30 cellular contexts compared by ENCODE assay signal in the genomic region with DNA sequence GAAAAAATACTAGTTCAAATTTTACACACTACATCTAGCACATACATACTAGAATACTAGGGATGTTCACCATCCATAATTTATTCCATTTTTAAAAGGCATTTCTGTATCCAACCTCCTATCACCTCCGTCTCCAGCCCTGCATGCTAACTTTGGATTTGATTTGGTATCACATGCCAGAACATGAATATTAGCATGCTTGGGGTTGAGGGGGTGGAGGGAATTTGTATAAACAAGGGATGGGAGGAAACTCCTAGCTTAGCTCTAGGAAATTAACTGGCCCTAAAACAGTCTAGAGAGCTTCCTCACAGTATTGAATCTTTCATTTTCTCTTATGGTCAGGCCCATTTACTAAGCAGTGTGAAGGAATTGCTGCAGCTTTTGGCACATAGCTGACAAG.
"Had no signal": no experiment of that assay in that cellular context is flagged by ENCODE, and none has a peak within 500 bp of the region (broad histone marks: within the 10 kb centered on the region; RNA-seq: fewer than 3 reads in every experiment).

No MANE protein-coding gene starts in this region.

- ATAC-seq: activated naive CD4-positive, alpha-beta T cell treated with anti-CD3 and anti-CD28 coated beads, Interleukin-2, amount 50 U/mL, for 72 hours; activated T-cell treated with anti-CD3 and anti-CD28 coated beads, Interleukin-2, amount 50 U/mL, for 72 hours; effector memory CD8-positive, alpha-beta T cell; gastrocnemius medialis; heart left ventricle; WTC11 had no signal

- H3K4me1 ChIP-seq: ascending aorta, gastrocnemius medialis had no signal

- H3K27ac Mint-ChIP-seq: activated CD4-positive, alpha-beta memory T cell treated with anti-CD3 and anti-CD28 coated beads, Interleukin-2, amount 10 ng/mL, durations not matched to agents 7 days and 5 days; activated CD4-positive, alpha-beta T cell treated with anti-CD3 and anti-CD28 coated beads, Interleukin-2, amount 10 ng/mL, durations not matched to agents 7 days and 5 days; activated naive CD4-positive, alpha-beta T cell treated with anti-CD3 and anti-CD28 coated beads, Interleukin-2, amount 10 ng/mL, durations not matched to agents 7 days and 5 days; activated naive CD4-positive, alpha-beta T cell treated with anti-CD3 and anti-CD28 coated beads, Interleukin-2, amount 50 U/mL, for 72 hours; activated naive CD8-positive, alpha-beta T cell treated with anti-CD3 and anti-CD28 coated beads, Interleukin-2, amount 10 ng/mL, durations not matched to agents 7 days and 5 days; activated T-cell treated with anti-CD3 and anti-CD28 coated beads, Interleukin-2, amount 50 U/mL, for 24 hours; activated T-cell treated with anti-CD3 and anti-CD28 coated beads, Interleukin-2, amount 50 U/mL, for 72 hours; brain; effector memory CD8-positive, alpha-beta T cell; WTC11 had no signal

- H3K4me3 Mint-ChIP-seq: activated CD4-positive, alpha-beta memory T cell treated with anti-CD3 and anti-CD28 coated beads, Interleukin-2, amount 10 ng/mL, durations not matched to agents 7 days and 5 days; activated CD4-positive, alpha-beta T cell treated with anti-CD3 and anti-CD28 coated beads, Interleukin-2, amount 10 ng/mL, durations not matched to agents 7 days and 5 days; activated naive CD4-positive, alpha-beta T cell treated with anti-CD3 and anti-CD28 coated beads, Interleukin-2, amount 10 ng/mL, durations not matched to agents 7 days and 5 days; activated naive CD8-positive, alpha-beta T cell treated with anti-CD3 and anti-CD28 coated beads, Interleukin-2, amount 10 ng/mL, durations not matched to agents 7 days and 5 days; activated T-cell treated with anti-CD3 and anti-CD28 coated beads, Interleukin-2, amount 50 U/mL, for 24 hours; activated T-cell treated with anti-CD3 and anti-CD28 coated beads, Interleukin-2, amount 50 U/mL, for 72 hours; brain; effector memory CD8-positive, alpha-beta T cell; WTC11 had no signal

- H3K36me3 Mint-ChIP-seq: activated naive CD4-positive, alpha-beta T cell treated with anti-CD3 and anti-CD28 coated beads, Interleukin-2, amount 10 ng/mL, durations not matched to agents 7 days and 5 days; activated naive CD4-positive, alpha-beta T cell treated with anti-CD3 and anti-CD28 coated beads, Interleukin-2, amount 50 U/mL, for 72 hours; activated naive CD8-positive, alpha-beta T cell treated with anti-CD3 and anti-CD28 coated beads, Interleukin-2, amount 10 ng/mL, durations not matched to agents 7 days and 5 days; brain; WTC11 had no signal

- H3K27ac ChIP-seq: ascending aorta, epithelial cell of prostate, esophagus squamous epithelium, gastrocnemius medialis, heart left ventricle, VCaP had no signal

- H3K4me1 Mint-ChIP-seq: activated CD4-positive, alpha-beta memory T cell treated with anti-CD3 and anti-CD28 coated beads, Interleukin-2, amount 10 ng/mL, durations not matched to agents 7 days and 5 days; activated CD4-positive, alpha-beta T cell treated with anti-CD3 and anti-CD28 coated beads, Interleukin-2, amount 10 ng/mL, durations not matched to agents 7 days and 5 days; activated naive CD4-positive, alpha-beta T cell treated with anti-CD3 and anti-CD28 coated beads, Interleukin-2, amount 10 ng/mL, durations not matched to agents 7 days and 5 days; activated naive CD8-positive, alpha-beta T cell treated with anti-CD3 and anti-CD28 coated beads, Interleukin-2, amount 10 ng/mL, durations not matched to agents 7 days and 5 days; WTC11 had no signal

- H3K9me3 Mint-ChIP-seq: activated CD4-positive, alpha-beta memory T cell treated with anti-CD3 and anti-CD28 coated beads, Interleukin-2, amount 10 ng/mL, durations not matched to agents 7 days and 5 days; activated CD4-positive, alpha-beta T cell treated with anti-CD3 and anti-CD28 coated beads, Interleukin-2, amount 10 ng/mL, durations not matched to agents 7 days and 5 days; activated naive CD4-positive, alpha-beta T cell treated with anti-CD3 and anti-CD28 coated beads, Interleukin-2, amount 10 ng/mL, durations not matched to agents 7 days and 5 days; activated naive CD4-positive, alpha-beta T cell treated with anti-CD3 and anti-CD28 coated beads, Interleukin-2, amount 50 U/mL, for 72 hours; activated naive CD8-positive, alpha-beta T cell treated with anti-CD3 and anti-CD28 coated beads, Interleukin-2, amount 10 ng/mL, durations not matched to agents 7 days and 5 days; activated T-cell treated with anti-CD3 and anti-CD28 coated beads, Interleukin-2, amount 50 U/mL, for 24 hours; activated T-cell treated with anti-CD3 and anti-CD28 coated beads, Interleukin-2, amount 50 U/mL, for 72 hours; brain; effector memory CD8-positive, alpha-beta T cell; WTC11 had no signal

- H3K9me3 ChIP-seq: ascending aorta, esophagus squamous epithelium, gastrocnemius medialis, heart left ventricle had no signal

- H3K27me3 Mint-ChIP-seq: activated CD4-positive, alpha-beta memory T cell treated with anti-CD3 and anti-CD28 coated beads, Interleukin-2, amount 10 ng/mL, durations not matched to agents 7 days and 5 days; activated CD4-positive, alpha-beta T cell treated with anti-CD3 and anti-CD28 coated beads, Interleukin-2, amount 10 ng/mL, durations not matched to agents 7 days and 5 days; activated naive CD4-positive, alpha-beta T cell treated with anti-CD3 and anti-CD28 coated beads, Interleukin-2, amount 10 ng/mL, durations not matched to agents 7 days and 5 days; activated naive CD8-positive, alpha-beta T cell treated with anti-CD3 and anti-CD28 coated beads, Interleukin-2, amount 10 ng/mL, durations not matched to agents 7 days and 5 days; activated T-cell treated with anti-CD3 and anti-CD28 coated beads, Interleukin-2, amount 50 U/mL, for 24 hours had no signal

- H3K27me3 ChIP-seq: ascending aorta, esophagus squamous epithelium, gastrocnemius medialis, heart left ventricle had no signal

- H3K36me3 ChIP-seq: ascending aorta, esophagus squamous epithelium, gastrocnemius medialis, heart left ventricle had no signal

- H3K4me3 ChIP-seq: ascending aorta, esophagus squamous epithelium, gastrocnemius medialis, heart left ventricle had no signal

- DNase-seq: activated CD4-positive, alpha-beta memory T cell treated with anti-CD3 and anti-CD28 coated beads, Interleukin-2, amount 10 ng/mL, durations not matched to agents 7 days and 5 days; activated CD4-positive, alpha-beta T cell treated with anti-CD3 and anti-CD28 coated beads for 1 hour; activated CD4-positive, alpha-beta T cell treated with anti-CD3 and anti-CD28 coated beads for 4 hours; activated CD4-positive, alpha-beta T cell treated with anti-CD3 and anti-CD28 coated beads, Interleukin-2, amount 10 ng/mL, durations not matched to agents 7 days and 5 days; activated CD4-positive, alpha-beta T cell treated with anti-CD3 and anti-CD28 coated beads, Interleukin-2, amount 50 U/mL, for 4 hours; activated CD8-positive, alpha-beta memory T cell treated with anti-CD3 and anti-CD28 coated beads, Interleukin-2, amount 50 U/mL, for 48 hours; activated gamma-delta T cell; activated naive CD4-positive, alpha-beta T cell; activated naive CD4-positive, alpha-beta T cell treated with anti-CD3 and anti-CD28 coated beads, Interleukin-2, amount 10 ng/mL, durations not matched to agents 7 days and 5 days; activated naive CD8-positive, alpha-beta T cell treated with anti-CD3 and anti-CD28 coated beads, Interleukin-2, amount 10 ng/mL, durations not matched to agents 7 days and 5 days; activated T-cell treated with anti-CD3 and anti-CD28 coated beads for 4 hours; activated T-cell treated with anti-CD3 and anti-CD28 coated beads, Interleukin-2, amount 50 U/mL, for 24 hours; activated T-cell treated with anti-CD3 and anti-CD28 coated beads, Interleukin-2, amount 50 U/mL, for 72 hours; caudate nucleus; cortex of kidney; dermis blood vessel endothelial cell; effector CD4-positive, alpha-beta T cell; effector memory CD8-positive, alpha-beta T cell; esophagus squamous epithelium; foreskin fibroblast; gastrocnemius medialis; glutamatergic neuron; heart left ventricle; T-helper 2 cell had no signal
